Comparison of ENCODE assay signal across 13 cellular contexts in genomic region chr9:112764344-112764743, GRCh38. TPM values are rescaled to one million over a fixed set of nuclear protein-coding genes. Genes with fewer than 3 reads are reported as not detected.
DNase-seq lines count a peak whose midpoint lies in the region; ATAC-seq, FAIRE-seq and TF ChIP-seq lines count a peak whose summit lies in the region.
"Had no signal": no experiment of that assay in that cellular context is flagged by ENCODE, and none has a peak within 500 bp of the region (broad histone marks: within the 10 kb centered on the region; RNA-seq: fewer than 3 reads in every experiment).

No MANE protein-coding gene starts in this region.

- POLR2A ChIA-PET in activated CD4-positive, alpha-beta T cell treated with anti-CD3 and anti-CD28 coated beads, Interleukin-2, amount 10 ng/mL, durations not matched to agents 7 days and 5 days (lab: Charles Lee): no interaction called here

- peak; percentile 53 for ATAC-seq in left lung
- ATAC-seq: stimulated activated naive B cell treated with anti-CD40 and anti-IgM and Interleukin-4, amounts not matched to agents 10 μg/mL and 1 μg/mL and 100 μg/mL, for 72 hours had no signal

- in situ Hi-C loops in KBM-7 (cut with MboI; ENCODE audit: low pct_unique_long_range_greater_than_20kb, low sequenced_read_pairs): no loop called here

- TF ChIP-seq POLR2A in vagina (IDR thresholded peaks at IDR 0.05): no peak

- H3K4me3 Mint-ChIP-seq in activated CD4-positive, alpha-beta T cell treated with anti-CD3 and anti-CD28 coated beads, Interleukin-2, amount 10 ng/mL, durations not matched to agents 7 days and 5 days: no peak overlapping the region
- H3K4me3 Mint-ChIP-seq: stimulated activated naive B cell treated with anti-CD40 and anti-IgM and Interleukin-4, amounts not matched to agents 10 μg/mL and 1 μg/mL and 100 μg/mL, for 72 hours had no signal

- H3K4me1 ChIP-seq in left lung (peaks cover 0 to 13% of the 10 kb centered on the region in 2 donors), vagina (peaks cover 12% of the 10 kb centered on the region)

- intact Hi-C loops in left lung (cut with DNase I) (no loop called here), vagina (cut with DNase I) (no loop called here)

- no peaks in the 10 kb centered on the region for H3K36me3 ChIP-seq in bronchial epithelial cell (ENCODE audit: control insufficient read depth, insufficient read depth, low read length)
- H3K36me3 ChIP-seq in left lung: no peaks in the 10 kb centered on the region
- no peaks in the 10 kb centered on the region for H3K36me3 ChIP-seq in vagina

- no peaks in the 10 kb centered on the region for H3K27me3 ChIP-seq in bronchial epithelial cell (ENCODE audit: control insufficient read depth, insufficient read depth, low read length)
- no peaks in the 10 kb centered on the region for H3K27me3 ChIP-seq in left lung
- no peaks in the 10 kb centered on the region for H3K27me3 ChIP-seq in vagina

- FAIRE-seq in bronchial epithelial cell (lab: Jason Lieb, UNC): no peak

- H3K9me3 ChIP-seq in left lung (no peaks in the 10 kb centered on the region), vagina (no peaks in the 10 kb centered on the region)

- H3K27ac ChIP-seq in left lung: no peak overlapping the region
- H3K27ac ChIP-seq in vagina: no peak overlapping the region

- no peaks in the 10 kb centered on the region for H3K27me3 Mint-ChIP-seq in activated CD4-positive, alpha-beta T cell treated with anti-CD3 and anti-CD28 coated beads, Interleukin-2, amount 10 ng/mL, durations not matched to agents 7 days and 5 days
- H3K27me3 Mint-ChIP-seq: stimulated activated naive B cell treated with anti-CD40 and anti-IgM and Interleukin-4, amounts not matched to agents 10 μg/mL and 1 μg/mL and 100 μg/mL, for 72 hours had no signal

- CTCF ChIA-PET in activated CD4-positive, alpha-beta T cell treated with anti-CD3 and anti-CD28 coated beads, Interleukin-2, amount 10 ng/mL, durations not matched to agents 7 days and 5 days (lab: Charles Lee): interaction anchor here (2.0 kb wide), 1 partner anchor 9 kb away, joined by 8 read pairs; no protein-coding TSS in a partner anchor

- TF ChIP-seq CTCF in bronchial epithelial cell (IDR thresholded peaks at IDR 0.05; ENCODE audit: insufficient read depth, low read length, severe bottlenecking) (no peak), left lung (IDR thresholded peaks at IDR 0.05) (no peak), vagina (IDR thresholded peaks at IDR 0.05) (no peak)

- DNase-seq in AG08396 (ENCODE audit: low spot score) (peak; percentile 65), KBM-7 (peak; percentile 20), bronchial epithelial cell (ENCODE audit: low read depth) (peak; percentile 39), left lung (no peak), vagina (ENCODE audit: extremely low spot score in 2 of 2) (no peak), GDM1 (lab: John Stamatoyannopoulos, UW) (no peak), nucleus accumbens (lab: John Stamatoyannopoulos, UW) (no peak)
- no peak for DNase-seq in activated CD4-positive, alpha-beta T cell treated with anti-CD3 and anti-CD28 coated beads, Interleukin-2, amount 10 ng/mL, durations not matched to agents 7 days and 5 days
- DNase-seq: activated naive CD4-positive, alpha-beta T cell; effector CD4-positive, alpha-beta T cell; GF-D8; NCI-H526; stimulated activated naive B cell treated with anti-CD40 and anti-IgM and Interleukin-4, amounts not matched to agents 10 μg/mL and 1 μg/mL and 100 μg/mL, for 72 hours had no signal

- no peaks in the 10 kb centered on the region for H3K36me3 Mint-ChIP-seq in activated CD4-positive, alpha-beta T cell treated with anti-CD3 and anti-CD28 coated beads, Interleukin-2, amount 10 ng/mL, durations not matched to agents 7 days and 5 days (ENCODE audit: low read depth)

- H3K4me3 ChIP-seq in bronchial epithelial cell (ENCODE audit: low read depth, low read length) (no peak overlapping the region), left lung (no peak overlapping the region), vagina (no peak overlapping the region)

- no peak overlapping the region for H3K27ac Mint-ChIP-seq in activated CD4-positive, alpha-beta T cell treated with anti-CD3 and anti-CD28 coated beads, Interleukin-2, amount 10 ng/mL, durations not matched to agents 7 days and 5 days

- H3K9me3 Mint-ChIP-seq in activated CD4-positive, alpha-beta T cell treated with anti-CD3 and anti-CD28 coated beads, Interleukin-2, amount 10 ng/mL, durations not matched to agents 7 days and 5 days: peaks cover 7% of the 10 kb centered on the region

- H3K4me1 Mint-ChIP-seq in activated CD4-positive, alpha-beta T cell treated with anti-CD3 and anti-CD28 coated beads, Interleukin-2, amount 10 ng/mL, durations not matched to agents 7 days and 5 days: peaks cover 4% of the 10 kb centered on the region

RNA-seq across cellular contexts. Expression of gene SNX30, which starts 13.8 kb away (rescaled TPM):
- total RNA-seq in bronchial epithelial cell (7.0 and 13.2 TPM in 2 replicates), left lung (10 to 100 TPM; 51.2 to 69.4 TPM), vagina (7.9 TPM)
- total RNA-seq in activated CD4-positive, alpha-beta T cell treated with anti-CD3 and anti-CD28 coated beads, Interleukin-2, amount 10 ng/mL, durations not matched to agents 7 days and 5 days: 1 to 10 TPM; 6.9 to 7.4 TPM

RNA-seq across cellular contexts. Expression of gene INIP, which starts 46.4 kb away (rescaled TPM):
- total RNA-seq in bronchial epithelial cell: 16.1 and 17.1 TPM in 2 replicates
- 10 to 100 TPM; 22.8 to 25.4 TPM for total RNA-seq in left lung
- 19.9 TPM for total RNA-seq in vagina
- 10 to 100 TPM; 40.3 to 46.5 TPM for total RNA-seq in activated CD4-positive, alpha-beta T cell treated with anti-CD3 and anti-CD28 coated beads, Interleukin-2, amount 10 ng/mL, durations not matched to agents 7 days and 5 days

Comparison
In these comparisons a context has a peak if more than half of its experiments do, and no peak if none do; other contexts are left out.
1. DNase-seq: peak in AG08396 (single experiment), KBM-7 (single experiment) and bronchial epithelial cell (single experiment); none in left lung (0 of 2), vagina (0 of 2), GDM1 (single experiment), nucleus accumbens (0 of 56) and activated CD4-positive, alpha-beta T cell treated with anti-CD3 and anti-CD28 coated beads, Interleukin-2, amount 10 ng/mL, durations not matched to agents 7 days and 5 days (single experiment).